Comparison of ENCODE assay signal across 1 cellular context in the genomic region with DNA sequence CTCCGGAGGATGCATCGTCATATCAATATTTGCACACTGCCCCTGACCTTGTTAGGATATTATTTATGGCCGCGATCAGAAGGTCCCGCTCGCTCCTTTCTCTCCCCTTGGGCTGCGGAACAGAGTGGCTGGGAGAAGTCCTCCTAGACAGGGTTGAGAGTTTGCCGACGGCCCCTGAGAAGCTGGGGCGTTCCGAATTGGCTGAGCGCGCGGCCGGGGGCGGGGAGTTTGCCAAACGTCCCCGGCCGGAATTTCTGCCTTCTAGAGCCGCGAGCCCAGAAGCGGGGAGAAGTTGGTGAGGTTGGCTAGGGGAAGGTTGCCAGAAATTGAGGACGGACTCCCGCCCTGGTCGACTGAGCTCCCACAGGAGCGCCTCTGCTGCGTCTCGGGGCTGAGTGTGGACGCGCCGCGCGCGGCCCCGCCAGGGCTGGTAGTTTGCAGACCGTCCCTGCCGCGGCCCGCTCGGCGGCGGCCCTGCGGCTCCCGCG.
TF ChIP-seq lines count a peak whose summit lies in the region.

No MANE protein-coding gene starts in this region.

TF ChIP-seq in K562, 482 proteins besides CTCF, POLR2A, EP300 and RAD21 (continued from another document and continues in another):
- TF ChIP-seq, protein P1, sequence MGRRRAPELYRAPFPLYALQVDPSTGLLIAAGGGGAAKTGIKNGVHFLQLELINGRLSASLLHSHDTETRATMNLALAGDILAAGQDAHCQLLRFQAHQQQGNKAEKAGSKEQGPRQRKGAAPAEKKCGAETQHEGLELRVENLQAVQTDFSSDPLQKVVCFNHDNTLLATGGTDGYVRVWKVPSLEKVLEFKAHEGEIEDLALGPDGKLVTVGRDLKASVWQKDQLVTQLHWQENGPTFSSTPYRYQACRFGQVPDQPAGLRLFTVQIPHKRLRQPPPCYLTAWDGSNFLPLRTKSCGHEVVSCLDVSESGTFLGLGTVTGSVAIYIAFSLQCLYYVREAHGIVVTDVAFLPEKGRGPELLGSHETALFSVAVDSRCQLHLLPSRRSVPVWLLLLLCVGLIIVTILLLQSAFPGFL (CRISPR knock-in tag; IDR thresholded peaks at IDR 0.05), result 0 out of 2 replicates have a peak, but pooled peaks have one; percentile 59
- TF ChIP-seq CEBPG (CRISPR knock-in tag; IDR thresholded peaks at IDR 0.05), result 0 out of 2 replicates have a peak, but pooled peaks have one; percentile 9
- no peak for TF ChIP-seq CEBPG (tag; conservative IDR thresholded peaks at IDR 0.05 in 1 of 2, IDR thresholded peaks at IDR 0.05 in 1 of 2)
- no peak for TF ChIP-seq PTRF (tag; IDR thresholded peaks at IDR 0.05)
- TF ChIP-seq CREB1 (IDR thresholded peaks at IDR 0.05), result no peak
- TF ChIP-seq CREB1 (CRISPR knock-in tag; IDR thresholded peaks at IDR 0.05), result peak; percentile 28; the same call in 1 of the 2 replicates
- TF ChIP-seq NCOA2 (IDR thresholded peaks at IDR 0.05; ENCODE audit: partially characterized antibody in 2 of 2), result peak in 1 of 2 experiments; percentile 98
- peak; percentile 36 for TF ChIP-seq TAF1 (IDR thresholded peaks at IDR 0.05; ENCODE audit: control insufficient read depth, extremely low read depth, insufficient read depth, low read length, severe bottlenecking)
- TF ChIP-seq, protein P2, sequence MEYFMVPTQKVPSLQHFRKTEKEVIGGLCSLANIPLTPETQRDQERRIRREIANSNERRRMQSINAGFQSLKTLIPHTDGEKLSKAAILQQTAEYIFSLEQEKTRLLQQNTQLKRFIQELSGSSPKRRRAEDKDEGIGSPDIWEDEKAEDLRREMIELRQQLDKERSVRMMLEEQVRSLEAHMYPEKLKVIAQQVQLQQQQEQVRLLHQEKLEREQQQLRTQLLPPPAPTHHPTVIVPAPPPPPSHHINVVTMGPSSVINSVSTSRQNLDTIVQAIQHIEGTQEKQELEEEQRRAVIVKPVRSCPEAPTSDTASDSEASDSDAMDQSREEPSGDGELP (CRISPR knock-in tag; IDR thresholded peaks at IDR 0.05; ENCODE audit: borderline replicate concordance), result peak; percentile 75; the same call in 1 of the 2 replicates
- TF ChIP-seq HDGF (IDR thresholded peaks at IDR 0.05), result no peak
- TF ChIP-seq SMAD1 (IDR thresholded peaks at IDR 0.05; ENCODE audit: low read depth, low read length, partially characterized antibody), result no peak
- TF ChIP-seq TEAD1 (CRISPR knock-in tag; IDR thresholded peaks at IDR 0.05), result peak in 1 of 2 experiments; percentile 88; a peak in 2 of 4 replicates
- TF ChIP-seq RCOR1 (IDR thresholded peaks at IDR 0.05; ENCODE audit: borderline replicate concordance in 1 of 2, low read depth in 2 of 2, low read length in 2 of 2), result 0 out of 4 replicates have a peak, but pooled peaks of 1 of the 2 experiments have one; percentile 48
- TF ChIP-seq, protein P3, sequence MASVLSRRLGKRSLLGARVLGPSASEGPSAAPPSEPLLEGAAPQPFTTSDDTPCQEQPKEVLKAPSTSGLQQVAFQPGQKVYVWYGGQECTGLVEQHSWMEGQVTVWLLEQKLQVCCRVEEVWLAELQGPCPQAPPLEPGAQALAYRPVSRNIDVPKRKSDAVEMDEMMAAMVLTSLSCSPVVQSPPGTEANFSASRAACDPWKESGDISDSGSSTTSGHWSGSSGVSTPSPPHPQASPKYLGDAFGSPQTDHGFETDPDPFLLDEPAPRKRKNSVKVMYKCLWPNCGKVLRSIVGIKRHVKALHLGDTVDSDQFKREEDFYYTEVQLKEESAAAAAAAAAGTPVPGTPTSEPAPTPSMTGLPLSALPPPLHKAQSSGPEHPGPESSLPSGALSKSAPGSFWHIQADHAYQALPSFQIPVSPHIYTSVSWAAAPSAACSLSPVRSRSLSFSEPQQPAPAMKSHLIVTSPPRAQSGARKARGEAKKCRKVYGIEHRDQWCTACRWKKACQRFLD (CRISPR knock-in tag; IDR thresholded peaks at IDR 0.05), result 0 out of 2 replicates have a peak, but pooled peaks have one; percentile 27
- no peak for TF ChIP-seq TAF7 (tag; IDR thresholded peaks at IDR 0.05)
- peak; percentile 64 for TF ChIP-seq CCNT2 (IDR thresholded peaks at IDR 0.05; ENCODE audit: borderline replicate concordance, extremely low read depth, insufficient read length, low read depth, low read length)
- peak; percentile 43; the same call in 1 of the 2 replicates for TF ChIP-seq HDAC2 (IDR thresholded peaks at IDR 0.05)
- TF ChIP-seq HMG20B (CRISPR knock-in tag; IDR thresholded peaks at IDR 0.05), result no peak
- peak; percentile 40; the same call in 1 of the 2 replicates for TF ChIP-seq TEAD4 (IDR thresholded peaks at IDR 0.05; ENCODE audit: low read length)
- TF ChIP-seq TEAD4 (CRISPR knock-in tag; IDR thresholded peaks at IDR 0.05; ENCODE audit: borderline replicate concordance), result no peak
- TF ChIP-seq KDM5B (IDR thresholded peaks at IDR 0.05; ENCODE audit: insufficient replicate concordance, low read depth, low read length), result peak; percentile 26
- peak; percentile 56 for TF ChIP-seq EGR1 (conservative IDR thresholded peaks at IDR 0.05)
- no peak for TF ChIP-seq ASH1L (IDR thresholded peaks at IDR 0.05; ENCODE audit: borderline replicate concordance, low read depth, partially characterized antibody)
- TF ChIP-seq RNF2 (IDR thresholded peaks at IDR 0.05), result 0 out of 2 replicates have a peak, but pooled peaks have one; percentile 20
- TF ChIP-seq MTA3 (IDR thresholded peaks at IDR 0.05; ENCODE audit: borderline replicate concordance), result peak; percentile 37; the same call in 1 of the 2 replicates
- peak; percentile 35; the same call in 1 of the 2 replicates for TF ChIP-seq FOXP1 (CRISPR knock-in tag; IDR thresholded peaks at IDR 0.05)
- TF ChIP-seq, protein P4, sequence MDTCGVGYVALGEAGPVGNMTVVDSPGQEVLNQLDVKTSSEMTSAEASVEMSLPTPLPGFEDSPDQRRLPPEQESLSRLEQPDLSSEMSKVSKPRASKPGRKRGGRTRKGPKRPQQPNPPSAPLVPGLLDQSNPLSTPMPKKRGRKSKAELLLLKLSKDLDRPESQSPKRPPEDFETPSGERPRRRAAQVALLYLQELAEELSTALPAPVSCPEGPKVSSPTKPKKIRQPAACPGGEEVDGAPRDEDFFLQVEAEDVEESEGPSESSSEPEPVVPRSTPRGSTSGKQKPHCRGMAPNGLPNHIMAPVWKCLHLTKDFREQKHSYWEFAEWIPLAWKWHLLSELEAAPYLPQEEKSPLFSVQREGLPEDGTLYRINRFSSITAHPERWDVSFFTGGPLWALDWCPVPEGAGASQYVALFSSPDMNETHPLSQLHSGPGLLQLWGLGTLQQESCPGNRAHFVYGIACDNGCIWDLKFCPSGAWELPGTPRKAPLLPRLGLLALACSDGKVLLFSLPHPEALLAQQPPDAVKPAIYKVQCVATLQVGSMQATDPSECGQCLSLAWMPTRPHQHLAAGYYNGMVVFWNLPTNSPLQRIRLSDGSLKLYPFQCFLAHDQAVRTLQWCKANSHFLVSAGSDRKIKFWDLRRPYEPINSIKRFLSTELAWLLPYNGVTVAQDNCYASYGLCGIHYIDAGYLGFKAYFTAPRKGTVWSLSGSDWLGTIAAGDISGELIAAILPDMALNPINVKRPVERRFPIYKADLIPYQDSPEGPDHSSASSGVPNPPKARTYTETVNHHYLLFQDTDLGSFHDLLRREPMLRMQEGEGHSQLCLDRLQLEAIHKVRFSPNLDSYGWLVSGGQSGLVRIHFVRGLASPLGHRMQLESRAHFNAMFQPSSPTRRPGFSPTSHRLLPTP (IDR thresholded peaks at IDR 0.05; ENCODE audit: borderline replicate concordance, extremely low read depth, insufficient read length), result no peak
- TF ChIP-seq, protein P5, sequence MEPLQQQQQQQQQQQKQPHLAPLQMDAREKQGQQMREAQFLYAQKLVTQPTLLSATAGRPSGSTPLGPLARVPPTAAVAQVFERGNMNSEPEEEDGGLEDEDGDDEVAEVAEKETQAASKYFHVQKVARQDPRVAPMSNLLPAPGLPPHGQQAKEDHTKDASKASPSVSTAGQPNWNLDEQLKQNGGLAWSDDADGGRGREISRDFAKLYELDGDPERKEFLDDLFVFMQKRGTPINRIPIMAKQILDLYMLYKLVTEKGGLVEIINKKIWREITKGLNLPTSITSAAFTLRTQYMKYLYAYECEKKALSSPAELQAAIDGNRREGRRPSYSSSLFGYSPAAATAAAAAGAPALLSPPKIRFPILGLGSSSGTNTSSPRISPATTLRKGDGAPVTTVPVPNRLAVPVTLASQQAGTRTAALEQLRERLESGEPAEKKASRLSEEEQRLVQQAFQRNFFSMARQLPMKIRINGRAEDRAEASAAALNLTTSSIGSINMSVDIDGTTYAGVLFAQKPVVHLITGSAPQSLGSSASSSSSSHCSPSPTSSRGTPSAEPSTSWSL (CRISPR knock-in tag; IDR thresholded peaks at IDR 0.05; ENCODE audit: borderline replicate concordance), result no peak
- TF ChIP-seq HNRNPUL1 (IDR thresholded peaks at IDR 0.05; ENCODE audit: low read length), result no peak
- no peak for TF ChIP-seq HNRNPK (IDR thresholded peaks at IDR 0.05; ENCODE audit: low read depth, low read length, poor library complexity, severe bottlenecking)
- peak; percentile 71 for TF ChIP-seq RBFOX2 (IDR thresholded peaks at IDR 0.05; ENCODE audit: low read depth, low read length)
- TF ChIP-seq U2AF2 (optimal IDR thresholded peaks at IDR 0.05; ENCODE audit: low read depth, low read length), result no peak
- TF ChIP-seq CHCHD3 (CRISPR knock-in tag; IDR thresholded peaks at IDR 0.05), result no peak
- no peak for TF ChIP-seq TARDBP (IDR thresholded peaks at IDR 0.05)
- TF ChIP-seq, protein P6, sequence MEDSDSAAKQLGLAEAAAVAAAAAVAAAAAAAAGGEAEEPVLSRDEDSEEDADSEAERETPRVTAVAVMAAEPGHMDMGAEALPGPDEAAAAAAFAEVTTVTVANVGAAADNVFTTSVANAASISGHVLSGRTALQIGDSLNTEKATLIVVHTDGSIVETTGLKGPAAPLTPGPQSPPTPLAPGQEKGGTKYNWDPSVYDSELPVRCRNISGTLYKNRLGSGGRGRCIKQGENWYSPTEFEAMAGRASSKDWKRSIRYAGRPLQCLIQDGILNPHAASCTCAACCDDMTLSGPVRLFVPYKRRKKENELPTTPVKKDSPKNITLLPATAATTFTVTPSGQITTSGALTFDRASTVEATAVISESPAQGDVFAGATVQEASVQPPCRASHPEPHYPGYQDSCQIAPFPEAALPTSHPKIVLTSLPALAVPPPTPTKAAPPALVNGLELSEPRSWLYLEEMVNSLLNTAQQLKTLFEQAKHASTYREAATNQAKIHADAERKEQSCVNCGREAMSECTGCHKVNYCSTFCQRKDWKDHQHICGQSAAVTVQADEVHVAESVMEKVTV (CRISPR knock-in tag; IDR thresholded peaks at IDR 0.05), result 0 out of 2 replicates have a peak, but pooled peaks have one; percentile 25
- TF ChIP-seq, protein P7, sequence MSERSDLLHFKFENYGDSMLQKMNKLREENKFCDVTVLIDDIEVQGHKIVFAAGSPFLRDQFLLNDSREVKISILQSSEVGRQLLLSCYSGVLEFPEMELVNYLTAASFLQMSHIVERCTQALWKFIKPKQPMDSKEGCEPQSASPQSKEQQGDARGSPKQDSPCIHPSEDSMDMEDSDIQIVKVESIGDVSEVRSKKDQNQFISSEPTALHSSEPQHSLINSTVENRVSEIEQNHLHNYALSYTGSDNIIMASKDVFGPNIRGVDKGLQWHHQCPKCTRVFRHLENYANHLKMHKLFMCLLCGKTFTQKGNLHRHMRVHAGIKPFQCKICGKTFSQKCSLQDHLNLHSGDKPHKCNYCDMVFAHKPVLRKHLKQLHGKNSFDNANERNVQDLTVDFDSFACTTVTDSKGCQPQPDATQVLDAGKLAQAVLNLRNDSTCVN (CRISPR knock-in tag; IDR thresholded peaks at IDR 0.05), result no peak
- no peak for TF ChIP-seq ZNF780A (CRISPR knock-in tag; IDR thresholded peaks at IDR 0.05)
- TF ChIP-seq SNIP1 (IDR thresholded peaks at IDR 0.05; ENCODE audit: low read depth), result no peak
- peak; percentile 41; the same call in 1 of the 2 replicates for TF ChIP-seq XRCC5 (IDR thresholded peaks at IDR 0.05; ENCODE audit: low read depth, low read length)
- TF ChIP-seq, protein P8, sequence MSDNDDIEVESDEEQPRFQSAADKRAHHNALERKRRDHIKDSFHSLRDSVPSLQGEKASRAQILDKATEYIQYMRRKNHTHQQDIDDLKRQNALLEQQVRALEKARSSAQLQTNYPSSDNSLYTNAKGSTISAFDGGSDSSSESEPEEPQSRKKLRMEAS (CRISPR knock-in tag; IDR thresholded peaks at IDR 0.05), result no peak
- TF ChIP-seq TCF3 (CRISPR knock-in tag; IDR thresholded peaks at IDR 0.05), result peak; percentile 22; the same call in 1 of the 2 replicates
- TF ChIP-seq, protein P9, sequence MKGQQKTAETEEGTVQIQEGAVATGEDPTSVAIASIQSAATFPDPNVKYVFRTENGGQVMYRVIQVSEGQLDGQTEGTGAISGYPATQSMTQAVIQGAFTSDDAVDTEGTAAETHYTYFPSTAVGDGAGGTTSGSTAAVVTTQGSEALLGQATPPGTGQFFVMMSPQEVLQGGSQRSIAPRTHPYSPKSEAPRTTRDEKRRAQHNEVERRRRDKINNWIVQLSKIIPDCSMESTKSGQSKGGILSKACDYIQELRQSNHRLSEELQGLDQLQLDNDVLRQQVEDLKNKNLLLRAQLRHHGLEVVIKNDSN (CRISPR knock-in tag; IDR thresholded peaks at IDR 0.05), result no peak
- no peak for TF ChIP-seq ZBTB17 (CRISPR knock-in tag; IDR thresholded peaks at IDR 0.05)
- TF ChIP-seq ATF1 (CRISPR knock-in tag; IDR thresholded peaks at IDR 0.05), result no peak
- TF ChIP-seq ATF1 (tag; IDR thresholded peaks at IDR 0.05), result peak; percentile 51
- peak; percentile 74; the same call in 1 of the 2 replicates for TF ChIP-seq KDM2B (CRISPR knock-in tag; IDR thresholded peaks at IDR 0.05)
- TF ChIP-seq, protein P10, sequence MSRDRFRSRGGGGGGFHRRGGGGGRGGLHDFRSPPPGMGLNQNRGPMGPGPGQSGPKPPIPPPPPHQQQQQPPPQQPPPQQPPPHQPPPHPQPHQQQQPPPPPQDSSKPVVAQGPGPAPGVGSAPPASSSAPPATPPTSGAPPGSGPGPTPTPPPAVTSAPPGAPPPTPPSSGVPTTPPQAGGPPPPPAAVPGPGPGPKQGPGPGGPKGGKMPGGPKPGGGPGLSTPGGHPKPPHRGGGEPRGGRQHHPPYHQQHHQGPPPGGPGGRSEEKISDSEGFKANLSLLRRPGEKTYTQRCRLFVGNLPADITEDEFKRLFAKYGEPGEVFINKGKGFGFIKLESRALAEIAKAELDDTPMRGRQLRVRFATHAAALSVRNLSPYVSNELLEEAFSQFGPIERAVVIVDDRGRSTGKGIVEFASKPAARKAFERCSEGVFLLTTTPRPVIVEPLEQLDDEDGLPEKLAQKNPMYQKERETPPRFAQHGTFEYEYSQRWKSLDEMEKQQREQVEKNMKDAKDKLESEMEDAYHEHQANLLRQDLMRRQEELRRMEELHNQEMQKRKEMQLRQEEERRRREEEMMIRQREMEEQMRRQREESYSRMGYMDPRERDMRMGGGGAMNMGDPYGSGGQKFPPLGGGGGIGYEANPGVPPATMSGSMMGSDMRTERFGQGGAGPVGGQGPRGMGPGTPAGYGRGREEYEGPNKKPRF (IDR thresholded peaks at IDR 0.05; ENCODE audit: low read depth, low read length), result no peak
- peak; percentile 80 for TF ChIP-seq POLR2G (IDR thresholded peaks at IDR 0.05; ENCODE audit: low read depth, low read length)
- peak; percentile 46; the same call in 1 of the 2 replicates for TF ChIP-seq SP1 (CRISPR knock-in tag; IDR thresholded peaks at IDR 0.05)
- peak; percentile 75 for TF ChIP-seq MEIS2 (IDR thresholded peaks at IDR 0.05; ENCODE audit: partially characterized antibody)
